ENCODE assay signal across 1 cellular context in the genomic region with DNA sequence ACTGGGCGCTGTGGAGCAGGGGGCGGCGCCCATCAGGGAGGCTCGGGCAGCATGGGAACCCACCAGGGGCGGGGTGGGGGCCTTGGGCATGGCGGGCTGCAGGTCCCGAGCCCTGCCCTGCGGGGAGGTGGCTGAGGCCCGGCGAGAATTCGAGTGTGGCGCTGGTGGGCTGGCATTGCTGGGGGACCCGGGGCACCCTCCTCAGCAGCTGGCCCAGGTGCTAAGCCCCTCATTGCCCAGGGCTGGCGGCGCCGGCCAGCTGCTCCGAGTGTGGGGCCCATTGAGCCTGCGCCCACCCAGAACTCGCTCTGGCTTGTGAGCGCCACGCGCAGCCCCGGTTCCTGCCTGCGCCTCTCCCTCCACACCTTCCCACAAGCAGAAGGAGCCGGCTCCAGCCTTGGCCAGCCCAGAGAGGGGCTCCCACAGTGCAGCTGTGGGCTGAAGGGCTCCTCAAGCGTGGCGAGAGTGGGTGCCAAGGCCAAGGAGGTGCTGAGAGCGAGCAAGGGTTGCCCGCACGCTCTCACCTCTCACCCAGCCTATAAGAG.
A peak's percentile ranks its signal among the peaks of the same experiment; 100 is the strongest.
TF ChIP-seq lines count a peak whose summit lies in the region.

No MANE protein-coding gene starts in this region.

TF ChIP-seq in HepG2, 621 proteins besides CTCF, POLR2A, EP300 and RAD21:
- TF ChIP-seq IKZF4 (CRISPR knock-in tag; IDR thresholded peaks at IDR 0.05; ENCODE audit: borderline replicate concordance, low read depth, not compliant biosample characterization) (no peak), STAG1 (CRISPR knock-in tag; IDR thresholded peaks at IDR 0.05) (no peak), HNRNPL (IDR thresholded peaks at IDR 0.05; ENCODE audit: low read depth, low read length) (0 out of 2 replicates have a peak, but pooled peaks have one; percentile 20), AGO2 (optimal IDR thresholded peaks at IDR 0.05; ENCODE audit: low read depth, low read length) (peak; percentile 42), ZNF850 (CRISPR knock-in tag; conservative IDR thresholded peaks at IDR 0.05) (peak; percentile 100), ZNF709 (CRISPR knock-in tag; IDR thresholded peaks at IDR 0.05) (no peak), CBFB (CRISPR knock-in tag; IDR thresholded peaks at IDR 0.05) (no peak), AGO1 (IDR thresholded peaks at IDR 0.05; ENCODE audit: low read depth, low read length, poor library complexity, severe bottlenecking) (peak; percentile 60), RBFOX2 (IDR thresholded peaks at IDR 0.05; ENCODE audit: low read depth, low read length) (peak; percentile 59), MTF1 (CRISPR knock-in tag; IDR thresholded peaks at IDR 0.05) (no peak), NR2F1 (CRISPR knock-in tag; IDR thresholded peaks at IDR 0.05) (no peak), IRF2 (CRISPR knock-in tag; IDR thresholded peaks at IDR 0.05) (no peak)
- TF ChIP-seq, protein P1, sequence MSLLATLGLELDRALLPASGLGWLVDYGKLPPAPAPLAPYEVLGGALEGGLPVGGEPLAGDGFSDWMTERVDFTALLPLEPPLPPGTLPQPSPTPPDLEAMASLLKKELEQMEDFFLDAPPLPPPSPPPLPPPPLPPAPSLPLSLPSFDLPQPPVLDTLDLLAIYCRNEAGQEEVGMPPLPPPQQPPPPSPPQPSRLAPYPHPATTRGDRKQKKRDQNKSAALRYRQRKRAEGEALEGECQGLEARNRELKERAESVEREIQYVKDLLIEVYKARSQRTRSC (CRISPR knock-in tag; IDR thresholded peaks at IDR 0.05; ENCODE audit: low read depth), result no peak
